Comparison of ENCODE assay signal across 30 cellular contexts in the genomic region with DNA sequence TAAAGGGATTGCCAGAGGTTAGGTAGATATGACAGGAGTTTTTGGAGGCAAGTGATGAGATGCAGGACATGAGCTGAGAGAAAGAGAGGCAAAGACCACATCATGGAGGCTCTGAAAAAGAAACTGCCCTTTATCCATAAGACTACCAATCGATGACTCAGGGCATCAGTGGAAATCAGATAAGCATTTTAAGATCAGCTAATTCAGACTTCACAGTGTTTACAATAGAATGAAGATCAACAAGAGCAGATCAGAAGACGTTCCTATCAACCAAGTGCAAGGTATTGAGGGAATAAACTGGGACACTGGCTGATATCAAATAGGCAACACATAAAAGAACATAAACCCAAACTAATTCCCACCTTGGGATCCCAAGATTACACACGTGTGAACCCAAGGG.
"Had no signal": no experiment of that assay in that cellular context is flagged by ENCODE, and none has a peak within 500 bp of the region (broad histone marks: within the 10 kb centered on the region; RNA-seq: fewer than 3 reads in every experiment).

No MANE protein-coding gene starts in this region.

- H3K36me3 ChIP-seq: ascending aorta, cardiac muscle cell had no signal

- H3K9me3 ChIP-seq: ascending aorta had no signal

- DNase-seq: activated B cell treated with CpG ODN at 0.5 μM for 24 hours; activated CD4-positive, alpha-beta memory T cell treated with anti-CD3 and anti-CD28 coated beads for 36 hours; activated CD4-positive, alpha-beta T cell treated with anti-CD3 and anti-CD28 coated beads for 4 hours; activated CD4-positive, alpha-beta T cell treated with anti-CD3 and anti-CD28 coated beads, Interleukin-2, amount 10 ng/mL, durations not matched to agents 24 days and 14 days; activated CD4-positive, alpha-beta T cell treated with anti-CD3 and anti-CD28 coated beads, Interleukin-2, amount 50 U/mL, for 1 hour; activated CD4-positive, alpha-beta T cell treated with anti-CD3 and anti-CD28 coated beads, Interleukin-2, amount 50 U/mL, for 4 hours; activated CD4-positive, CD25-positive, alpha-beta regulatory T cell treated with anti-CD3 and anti-CD28 coated beads, Interleukin-2, amount 50 U/mL, for 72 hours; activated CD8-positive, alpha-beta memory T cell treated with anti-CD3 and anti-CD28 coated beads, Interleukin-2, amount 50 U/mL, for 4 hours; activated CD8-positive, alpha-beta T cell treated with anti-CD3 and anti-CD28 coated beads for 36 hours; activated effector memory CD4-positive, alpha-beta T cell treated with anti-CD3 and anti-CD28 coated beads, Interleukin-2, amount 50 U/mL, for 16 hours; activated gamma-delta T cell treated with Interleukin-2 at 50 U/mL for 16 hours; activated naive CD4-positive, alpha-beta T cell; activated naive CD4-positive, alpha-beta T cell treated with anti-CD3 and anti-CD28 coated beads for 36 hours; activated naive CD4-positive, alpha-beta T cell treated with anti-CD3 and anti-CD28 coated beads, Interleukin-2, amount 50 U/mL, for 16 hours; activated naive CD8-positive, alpha-beta T cell treated with anti-CD3 and anti-CD28 coated beads for 36 hours; activated T-cell treated with anti-CD3 and anti-CD28 coated beads for 4 hours; activated T-cell treated with anti-CD3 and anti-CD28 coated beads, Interleukin-2, amount 50 U/mL, for 1 hour; activated T-cell treated with anti-CD3 and anti-CD28 coated beads, Interleukin-2, amount 50 U/mL, for 4 hours; activated T-cell treated with anti-CD3 and anti-CD28 coated beads, Interleukin-2, amount 50 U/mL, for 72 hours; amygdala; anterior cingulate cortex; caudate nucleus; cerebellar nuclear complex; T-helper 2 cell; T-helper 9 cell had no signal

- H3K4me1 ChIP-seq: ascending aorta had no signal

- H3K27me3 ChIP-seq: ascending aorta, cardiac muscle cell had no signal

- ATAC-seq: activated CD8-positive, alpha-beta T cell treated with anti-CD3 and anti-CD28 coated beads for 36 hours; activated naive CD4-positive, alpha-beta T cell treated with anti-CD3 and anti-CD28 coated beads, Interleukin-2, amount 50 U/mL, for 72 hours; activated T-cell treated with anti-CD3 and anti-CD28 coated beads, Interleukin-2, amount 50 U/mL, for 4 hours; activated T-cell treated with anti-CD3 and anti-CD28 coated beads, Interleukin-2, amount 50 U/mL, for 72 hours; activated T-helper 17 cell treated with anti-CD3 and anti-CD28 coated beads, Interleukin-2, amount 50 U/mL, for 72 hours had no signal

- H3K27ac ChIP-seq: ascending aorta, cardiac muscle cell, VCaP had no signal

- H3K4me3 ChIP-seq: ascending aorta, cardiac muscle cell had no signal
